Comparison of ENCODE assay signal across 1 cellular context in the genomic region with DNA sequence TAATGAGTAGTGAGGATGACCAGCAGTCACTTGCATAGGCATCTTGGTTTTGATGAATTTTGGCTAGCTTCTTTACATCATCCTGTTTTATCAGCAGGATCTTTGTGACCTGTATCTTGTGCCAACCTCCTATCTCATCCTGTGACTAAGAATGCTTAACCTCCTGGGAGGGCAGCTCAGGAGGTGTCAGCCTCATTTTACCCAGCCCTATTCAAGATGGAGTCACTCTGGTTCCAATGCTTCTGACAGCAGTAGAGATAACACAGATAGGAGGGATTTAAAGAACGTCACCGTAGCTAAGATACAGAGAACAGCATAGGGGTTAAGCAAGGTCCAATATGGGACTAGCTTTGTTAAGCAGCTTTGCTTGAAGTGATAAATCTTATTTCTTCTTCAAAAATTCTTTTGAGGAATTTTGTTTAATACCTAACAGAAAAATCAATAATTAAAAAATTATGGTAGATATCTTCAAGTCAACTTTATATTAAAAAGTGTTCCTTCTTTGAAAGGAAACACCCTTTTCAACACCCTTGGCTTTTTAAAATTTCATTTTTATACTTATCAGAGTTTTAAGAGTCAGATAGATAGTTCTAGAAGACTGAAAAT.
TF ChIP-seq lines count a peak whose summit lies in the region.

No MANE protein-coding gene starts in this region.

TF ChIP-seq in K562, 482 proteins besides CTCF, POLR2A, EP300 and RAD21 (continued from another document and continues in another):
- TF ChIP-seq, protein P1, sequence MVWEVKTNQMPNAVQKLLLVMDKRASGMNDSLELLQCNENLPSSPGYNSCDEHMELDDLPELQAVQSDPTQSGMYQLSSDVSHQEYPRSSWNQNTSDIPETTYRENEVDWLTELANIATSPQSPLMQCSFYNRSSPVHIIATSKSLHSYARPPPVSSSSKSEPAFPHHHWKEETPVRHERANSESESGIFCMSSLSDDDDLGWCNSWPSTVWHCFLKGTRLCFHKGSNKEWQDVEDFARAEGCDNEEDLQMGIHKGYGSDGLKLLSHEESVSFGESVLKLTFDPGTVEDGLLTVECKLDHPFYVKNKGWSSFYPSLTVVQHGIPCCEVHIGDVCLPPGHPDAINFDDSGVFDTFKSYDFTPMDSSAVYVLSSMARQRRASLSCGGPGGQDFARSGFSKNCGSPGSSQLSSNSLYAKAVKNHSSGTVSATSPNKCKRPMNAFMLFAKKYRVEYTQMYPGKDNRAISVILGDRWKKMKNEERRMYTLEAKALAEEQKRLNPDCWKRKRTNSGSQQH (CRISPR knock-in tag; IDR thresholded peaks at IDR 0.05), result peak; percentile 92
- no peak for TF ChIP-seq RBM17 (IDR thresholded peaks at IDR 0.05; ENCODE audit: borderline replicate concordance, low read depth, low read length)
- TF ChIP-seq, protein P2, sequence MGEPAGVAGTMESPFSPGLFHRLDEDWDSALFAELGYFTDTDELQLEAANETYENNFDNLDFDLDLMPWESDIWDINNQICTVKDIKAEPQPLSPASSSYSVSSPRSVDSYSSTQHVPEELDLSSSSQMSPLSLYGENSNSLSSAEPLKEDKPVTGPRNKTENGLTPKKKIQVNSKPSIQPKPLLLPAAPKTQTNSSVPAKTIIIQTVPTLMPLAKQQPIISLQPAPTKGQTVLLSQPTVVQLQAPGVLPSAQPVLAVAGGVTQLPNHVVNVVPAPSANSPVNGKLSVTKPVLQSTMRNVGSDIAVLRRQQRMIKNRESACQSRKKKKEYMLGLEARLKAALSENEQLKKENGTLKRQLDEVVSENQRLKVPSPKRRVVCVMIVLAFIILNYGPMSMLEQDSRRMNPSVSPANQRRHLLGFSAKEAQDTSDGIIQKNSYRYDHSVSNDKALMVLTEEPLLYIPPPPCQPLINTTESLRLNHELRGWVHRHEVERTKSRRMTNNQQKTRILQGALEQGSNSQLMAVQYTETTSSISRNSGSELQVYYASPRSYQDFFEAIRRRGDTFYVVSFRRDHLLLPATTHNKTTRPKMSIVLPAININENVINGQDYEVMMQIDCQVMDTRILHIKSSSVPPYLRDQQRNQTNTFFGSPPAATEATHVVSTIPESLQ (CRISPR knock-in tag; IDR thresholded peaks at IDR 0.05), result no peak
- TF ChIP-seq NRF1 (conservative IDR thresholded peaks at IDR 0.05 in 1 of 2, IDR thresholded peaks at IDR 0.05 in 1 of 2), result no peak
- no peak for TF ChIP-seq FOXK2 (conservative IDR thresholded peaks at IDR 0.05 in 1 of 2, IDR thresholded peaks at IDR 0.05 in 1 of 2; ENCODE audit: low read depth in 2 of 2)
- no peak for TF ChIP-seq ZNF143 (CRISPR knock-in tag; IDR thresholded peaks at IDR 0.05)
- no peak for TF ChIP-seq ZZZ3 (IDR thresholded peaks at IDR 0.05)
- TF ChIP-seq SRSF7 (optimal IDR thresholded peaks at IDR 0.05; ENCODE audit: low read depth, low read length), result no peak
- TF ChIP-seq SMAD1 (IDR thresholded peaks at IDR 0.05; ENCODE audit: low read depth, low read length, partially characterized antibody), result no peak
- TF ChIP-seq ZNF778 (CRISPR knock-in tag; IDR thresholded peaks at IDR 0.05), result no peak
- TF ChIP-seq GATAD2B (IDR thresholded peaks at IDR 0.05; ENCODE audit: borderline replicate concordance), result no peak
- TF ChIP-seq, protein P3, sequence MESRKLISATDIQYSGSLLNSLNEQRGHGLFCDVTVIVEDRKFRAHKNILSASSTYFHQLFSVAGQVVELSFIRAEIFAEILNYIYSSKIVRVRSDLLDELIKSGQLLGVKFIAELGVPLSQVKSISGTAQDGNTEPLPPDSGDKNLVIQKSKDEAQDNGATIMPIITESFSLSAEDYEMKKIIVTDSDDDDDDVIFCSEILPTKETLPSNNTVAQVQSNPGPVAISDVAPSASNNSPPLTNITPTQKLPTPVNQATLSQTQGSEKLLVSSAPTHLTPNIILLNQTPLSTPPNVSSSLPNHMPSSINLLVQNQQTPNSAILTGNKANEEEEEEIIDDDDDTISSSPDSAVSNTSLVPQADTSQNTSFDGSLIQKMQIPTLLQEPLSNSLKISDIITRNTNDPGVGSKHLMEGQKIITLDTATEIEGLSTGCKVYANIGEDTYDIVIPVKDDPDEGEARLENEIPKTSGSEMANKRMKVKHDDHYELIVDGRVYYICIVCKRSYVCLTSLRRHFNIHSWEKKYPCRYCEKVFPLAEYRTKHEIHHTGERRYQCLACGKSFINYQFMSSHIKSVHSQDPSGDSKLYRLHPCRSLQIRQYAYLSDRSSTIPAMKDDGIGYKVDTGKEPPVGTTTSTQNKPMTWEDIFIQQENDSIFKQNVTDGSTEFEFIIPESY (CRISPR knock-in tag; IDR thresholded peaks at IDR 0.05), result no peak
- TF ChIP-seq NCOA1 (IDR thresholded peaks at IDR 0.05; ENCODE audit: low read depth), result no peak
- TF ChIP-seq ZKSCAN1 (IDR thresholded peaks at IDR 0.05; ENCODE audit: low read depth, low read length), result no peak
- no peak for TF ChIP-seq TCF3 (CRISPR knock-in tag; IDR thresholded peaks at IDR 0.05)
- TF ChIP-seq BDP1 (IDR thresholded peaks at IDR 0.05; ENCODE audit: insufficient read depth, insufficient read length), result no peak
- no peak for TF ChIP-seq KLF16 (IDR thresholded peaks at IDR 0.05)
- no peak for TF ChIP-seq ZBED1 (IDR thresholded peaks at IDR 0.05)
- peak; percentile 86 for TF ChIP-seq ZFP1 (CRISPR knock-in tag; IDR thresholded peaks at IDR 0.05)
- TF ChIP-seq, protein P4, sequence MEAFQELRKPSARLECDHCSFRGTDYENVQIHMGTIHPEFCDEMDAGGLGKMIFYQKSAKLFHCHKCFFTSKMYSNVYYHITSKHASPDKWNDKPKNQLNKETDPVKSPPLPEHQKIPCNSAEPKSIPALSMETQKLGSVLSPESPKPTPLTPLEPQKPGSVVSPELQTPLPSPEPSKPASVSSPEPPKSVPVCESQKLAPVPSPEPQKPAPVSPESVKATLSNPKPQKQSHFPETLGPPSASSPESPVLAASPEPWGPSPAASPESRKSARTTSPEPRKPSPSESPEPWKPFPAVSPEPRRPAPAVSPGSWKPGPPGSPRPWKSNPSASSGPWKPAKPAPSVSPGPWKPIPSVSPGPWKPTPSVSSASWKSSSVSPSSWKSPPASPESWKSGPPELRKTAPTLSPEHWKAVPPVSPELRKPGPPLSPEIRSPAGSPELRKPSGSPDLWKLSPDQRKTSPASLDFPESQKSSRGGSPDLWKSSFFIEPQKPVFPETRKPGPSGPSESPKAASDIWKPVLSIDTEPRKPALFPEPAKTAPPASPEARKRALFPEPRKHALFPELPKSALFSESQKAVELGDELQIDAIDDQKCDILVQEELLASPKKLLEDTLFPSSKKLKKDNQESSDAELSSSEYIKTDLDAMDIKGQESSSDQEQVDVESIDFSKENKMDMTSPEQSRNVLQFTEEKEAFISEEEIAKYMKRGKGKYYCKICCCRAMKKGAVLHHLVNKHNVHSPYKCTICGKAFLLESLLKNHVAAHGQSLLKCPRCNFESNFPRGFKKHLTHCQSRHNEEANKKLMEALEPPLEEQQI (IDR thresholded peaks at IDR 0.05), result no peak
- peak; percentile 48; the same call in 1 of the 2 replicates for TF ChIP-seq JUNB (CRISPR knock-in tag; conservative IDR thresholded peaks at IDR 0.05)
- no peak for TF ChIP-seq ZNF707 (CRISPR knock-in tag; conservative IDR thresholded peaks at IDR 0.05)
- no peak for TF ChIP-seq FOXM1 (IDR thresholded peaks at IDR 0.05; ENCODE audit: low read depth)
- no peak for TF ChIP-seq FOXM1 (CRISPR knock-in tag; IDR thresholded peaks at IDR 0.05; ENCODE audit: low read depth)
- TF ChIP-seq ZNF551 (CRISPR knock-in tag; IDR thresholded peaks at IDR 0.05), result no peak
- TF ChIP-seq RB1 (IDR thresholded peaks at IDR 0.05; ENCODE audit: low read depth), result no peak
- TF ChIP-seq ILK (tag; IDR thresholded peaks at IDR 0.05; ENCODE audit: borderline replicate concordance, low read depth), result peak; percentile 85
- TF ChIP-seq, protein P5, sequence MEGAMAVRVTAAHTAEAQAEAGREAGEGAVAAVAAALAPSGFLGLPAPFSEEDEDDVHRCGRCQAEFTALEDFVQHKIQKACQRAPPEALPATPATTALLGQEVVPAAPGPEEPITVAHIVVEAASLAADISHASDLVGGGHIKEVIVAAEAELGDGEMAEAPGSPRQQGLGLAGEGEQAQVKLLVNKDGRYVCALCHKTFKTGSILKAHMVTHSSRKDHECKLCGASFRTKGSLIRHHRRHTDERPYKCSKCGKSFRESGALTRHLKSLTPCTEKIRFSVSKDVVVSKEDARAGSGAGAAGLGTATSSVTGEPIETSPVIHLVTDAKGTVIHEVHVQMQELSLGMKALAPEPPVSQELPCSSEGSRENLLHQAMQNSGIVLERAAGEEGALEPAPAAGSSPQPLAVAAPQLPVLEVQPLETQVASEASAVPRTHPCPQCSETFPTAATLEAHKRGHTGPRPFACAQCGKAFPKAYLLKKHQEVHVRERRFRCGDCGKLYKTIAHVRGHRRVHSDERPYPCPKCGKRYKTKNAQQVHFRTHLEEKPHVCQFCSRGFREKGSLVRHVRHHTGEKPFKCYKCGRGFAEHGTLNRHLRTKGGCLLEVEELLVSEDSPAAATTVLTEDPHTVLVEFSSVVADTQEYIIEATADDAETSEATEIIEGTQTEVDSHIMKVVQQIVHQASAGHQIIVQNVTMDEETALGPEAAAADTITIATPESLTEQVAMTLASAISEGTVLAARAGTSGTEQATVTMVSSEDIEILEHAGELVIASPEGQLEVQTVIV (CRISPR knock-in tag; IDR thresholded peaks at IDR 0.05; ENCODE audit: borderline replicate concordance), result peak; percentile 85
- no peak for TF ChIP-seq SREBF2 (CRISPR knock-in tag; IDR thresholded peaks at IDR 0.05)
- TF ChIP-seq HSF4 (CRISPR knock-in tag; IDR thresholded peaks at IDR 0.05; ENCODE audit: borderline replicate concordance), result no peak
- no peak for TF ChIP-seq BRD4 (IDR thresholded peaks at IDR 0.05)
- TF ChIP-seq TBP (optimal IDR thresholded peaks at IDR 0.05; ENCODE audit: low read depth, low read length), result no peak
- TF ChIP-seq ZNF717 (CRISPR knock-in tag; IDR thresholded peaks at IDR 0.05), result no peak
- peak; percentile 93; the same call in 1 of the 2 replicates for TF ChIP-seq ZNF668 (CRISPR knock-in tag; IDR thresholded peaks at IDR 0.05)
- TF ChIP-seq PML (IDR thresholded peaks at IDR 0.05; ENCODE audit: low read length), result no peak
- TF ChIP-seq BMI1 (IDR thresholded peaks at IDR 0.05; ENCODE audit: low read length), result no peak
- peak; percentile 78 for TF ChIP-seq MEF2D (tag; conservative IDR thresholded peaks at IDR 0.05; ENCODE audit: low read depth)
- TF ChIP-seq PURB (CRISPR knock-in tag; IDR thresholded peaks at IDR 0.05; ENCODE audit: low read depth), result no peak
- no peak for TF ChIP-seq ZNF347 (CRISPR knock-in tag; IDR thresholded peaks at IDR 0.05; ENCODE audit: low read depth)
- no peak for TF ChIP-seq MTA3 (IDR thresholded peaks at IDR 0.05; ENCODE audit: borderline replicate concordance)
- TF ChIP-seq SAFB (IDR thresholded peaks at IDR 0.05; ENCODE audit: borderline replicate concordance, low read depth, low read length), result no peak
- peak; percentile 55 for TF ChIP-seq GABPA (tag; conservative IDR thresholded peaks at IDR 0.05; ENCODE audit: low read depth)
- TF ChIP-seq CTBP1 (IDR thresholded peaks at IDR 0.05; ENCODE audit: borderline replicate concordance), result no peak
- no peak for TF ChIP-seq NFE2 (IDR thresholded peaks at IDR 0.05; ENCODE audit: low read depth)
- TF ChIP-seq, protein P6, sequence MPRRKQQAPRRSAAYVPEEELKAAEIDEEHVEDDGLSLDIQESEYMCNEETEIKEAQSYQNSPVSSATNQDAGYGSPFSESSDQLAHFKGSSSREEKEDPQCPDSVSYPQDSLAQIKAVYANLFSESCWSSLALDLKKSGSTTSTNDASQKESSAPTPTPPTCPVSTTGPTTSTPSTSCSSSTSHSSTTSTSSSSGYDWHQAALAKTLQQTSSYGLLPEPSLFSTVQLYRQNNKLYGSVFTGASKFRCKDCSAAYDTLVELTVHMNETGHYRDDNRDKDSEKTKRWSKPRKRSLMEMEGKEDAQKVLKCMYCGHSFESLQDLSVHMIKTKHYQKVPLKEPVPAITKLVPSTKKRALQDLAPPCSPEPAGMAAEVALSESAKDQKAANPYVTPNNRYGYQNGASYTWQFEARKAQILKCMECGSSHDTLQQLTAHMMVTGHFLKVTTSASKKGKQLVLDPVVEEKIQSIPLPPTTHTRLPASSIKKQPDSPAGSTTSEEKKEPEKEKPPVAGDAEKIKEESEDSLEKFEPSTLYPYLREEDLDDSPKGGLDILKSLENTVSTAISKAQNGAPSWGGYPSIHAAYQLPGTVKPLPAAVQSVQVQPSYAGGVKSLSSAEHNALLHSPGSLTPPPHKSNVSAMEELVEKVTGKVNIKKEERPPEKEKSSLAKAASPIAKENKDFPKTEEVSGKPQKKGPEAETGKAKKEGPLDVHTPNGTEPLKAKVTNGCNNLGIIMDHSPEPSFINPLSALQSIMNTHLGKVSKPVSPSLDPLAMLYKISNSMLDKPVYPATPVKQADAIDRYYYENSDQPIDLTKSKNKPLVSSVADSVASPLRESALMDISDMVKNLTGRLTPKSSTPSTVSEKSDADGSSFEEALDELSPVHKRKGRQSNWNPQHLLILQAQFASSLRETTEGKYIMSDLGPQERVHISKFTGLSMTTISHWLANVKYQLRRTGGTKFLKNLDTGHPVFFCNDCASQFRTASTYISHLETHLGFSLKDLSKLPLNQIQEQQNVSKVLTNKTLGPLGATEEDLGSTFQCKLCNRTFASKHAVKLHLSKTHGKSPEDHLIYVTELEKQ (CRISPR knock-in tag; IDR thresholded peaks at IDR 0.05), result peak; percentile 96
- TF ChIP-seq, protein P7, sequence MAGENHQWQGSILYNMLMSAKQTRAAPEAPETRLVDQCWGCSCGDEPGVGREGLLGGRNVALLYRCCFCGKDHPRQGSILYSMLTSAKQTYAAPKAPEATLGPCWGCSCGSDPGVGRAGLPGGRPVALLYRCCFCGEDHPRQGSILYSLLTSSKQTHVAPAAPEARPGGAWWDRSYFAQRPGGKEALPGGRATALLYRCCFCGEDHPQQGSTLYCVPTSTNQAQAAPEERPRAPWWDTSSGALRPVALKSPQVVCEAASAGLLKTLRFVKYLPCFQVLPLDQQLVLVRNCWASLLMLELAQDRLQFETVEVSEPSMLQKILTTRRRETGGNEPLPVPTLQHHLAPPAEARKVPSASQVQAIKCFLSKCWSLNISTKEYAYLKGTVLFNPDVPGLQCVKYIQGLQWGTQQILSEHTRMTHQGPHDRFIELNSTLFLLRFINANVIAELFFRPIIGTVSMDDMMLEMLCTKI (IDR thresholded peaks at IDR 0.05; ENCODE audit: partially characterized antibody), result no peak
- TF ChIP-seq RBM39 (optimal IDR thresholded peaks at IDR 0.05; ENCODE audit: low read depth, low read length), result no peak
- peak; percentile 92 for TF ChIP-seq PTTG1 (tag; IDR thresholded peaks at IDR 0.05; ENCODE audit: low read depth)
- TF ChIP-seq SNRNP70 (optimal IDR thresholded peaks at IDR 0.05; ENCODE audit: low read depth, low read length), result no peak
- peak; percentile 91 for TF ChIP-seq ZKSCAN3 (CRISPR knock-in tag; IDR thresholded peaks at IDR 0.05)
- TF ChIP-seq NCOA2 (IDR thresholded peaks at IDR 0.05; ENCODE audit: partially characterized antibody in 2 of 2), result no peak
- TF ChIP-seq EP400 (IDR thresholded peaks at IDR 0.05), result no peak
- TF ChIP-seq, protein P8, sequence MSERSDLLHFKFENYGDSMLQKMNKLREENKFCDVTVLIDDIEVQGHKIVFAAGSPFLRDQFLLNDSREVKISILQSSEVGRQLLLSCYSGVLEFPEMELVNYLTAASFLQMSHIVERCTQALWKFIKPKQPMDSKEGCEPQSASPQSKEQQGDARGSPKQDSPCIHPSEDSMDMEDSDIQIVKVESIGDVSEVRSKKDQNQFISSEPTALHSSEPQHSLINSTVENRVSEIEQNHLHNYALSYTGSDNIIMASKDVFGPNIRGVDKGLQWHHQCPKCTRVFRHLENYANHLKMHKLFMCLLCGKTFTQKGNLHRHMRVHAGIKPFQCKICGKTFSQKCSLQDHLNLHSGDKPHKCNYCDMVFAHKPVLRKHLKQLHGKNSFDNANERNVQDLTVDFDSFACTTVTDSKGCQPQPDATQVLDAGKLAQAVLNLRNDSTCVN (CRISPR knock-in tag; IDR thresholded peaks at IDR 0.05), result peak; percentile 79; the same call in 1 of the 2 replicates
- TF ChIP-seq CBX3 (IDR thresholded peaks at IDR 0.05; ENCODE audit: borderline replicate concordance in 1 of 2, low read length in 2 of 2), result no peak
- TF ChIP-seq ZC3H11A (IDR thresholded peaks at IDR 0.05; ENCODE audit: low read depth, low read length), result no peak
